Comparison of ENCODE assay signal across 20 cellular contexts in the genomic region with DNA sequence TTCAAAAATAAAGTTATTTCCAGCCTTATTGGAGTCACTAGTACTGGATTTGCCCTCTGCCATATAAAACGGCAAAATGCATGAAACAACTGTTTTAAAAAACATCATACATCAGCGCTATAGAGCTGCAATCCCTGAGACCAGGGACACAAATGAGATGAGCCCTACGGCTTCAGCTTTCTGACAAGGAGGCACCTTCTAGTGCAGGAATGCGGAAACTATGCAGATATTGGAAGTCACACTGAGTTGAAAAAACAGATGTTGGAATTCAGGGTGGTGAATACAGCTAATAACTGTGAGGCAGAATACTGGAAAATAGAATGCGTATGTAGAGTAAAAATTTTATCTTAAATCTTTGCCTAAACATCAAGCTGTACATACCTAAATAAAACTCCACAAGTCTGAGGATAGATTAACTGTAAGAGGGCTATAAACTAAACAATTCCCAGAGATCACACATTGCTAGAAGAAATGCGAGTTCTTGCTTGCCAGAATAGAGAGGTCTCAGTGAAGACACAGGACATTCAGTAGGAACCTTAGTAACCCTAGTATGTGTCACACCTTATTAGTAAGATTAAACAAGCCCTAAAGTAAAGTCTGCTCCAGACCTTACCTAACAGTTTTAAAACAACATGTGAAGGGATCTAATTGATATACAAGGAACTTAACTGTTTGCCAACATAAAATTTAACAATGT.
DNase-seq lines count a peak whose midpoint lies in the region; ATAC-seq, FAIRE-seq and TF ChIP-seq lines count a peak whose summit lies in the region.
"Had no signal": no experiment of that assay in that cellular context is flagged by ENCODE, and none has a peak within 500 bp of the region (broad histone marks: within the 10 kb centered on the region; RNA-seq: fewer than 3 reads in every experiment).

No MANE protein-coding gene starts in this region.

- H3K27ac Mint-ChIP-seq in WTC11 (peak overlapping the region; percentile 89), mesothelial cell of epicardium (peak overlapping the region; percentile 96)
- H3K27ac Mint-ChIP-seq: dendritic cell treated with granulocyte-macrophage colony-stimulating factor and Interleukin-4, amounts not matched to agents 40 ng/mL and 50 ng/mL, for 4 days had no signal

- H3K27me3 Mint-ChIP-seq in WTC11 (ENCODE audit: low read depth) (no peaks in the 10 kb centered on the region), mesothelial cell of epicardium (ENCODE audit: low read depth) (no peaks in the 10 kb centered on the region)
- H3K27me3 Mint-ChIP-seq: dendritic cell treated with granulocyte-macrophage colony-stimulating factor and Interleukin-4, amounts not matched to agents 40 ng/mL and 50 ng/mL, for 4 days had no signal

- peak overlapping the region; percentile 9 for H3K27ac ChIP-seq in hepatocyte
- no peak overlapping the region for H3K27ac ChIP-seq in kidney (ENCODE audit: low read depth in 2 of 2, low read length in 2 of 2)
- H3K27ac ChIP-seq: breast epithelium, heart right ventricle, RWPE1 had no signal

- H3K9me2 ChIP-seq in hepatocyte (replicated peaks; ENCODE audit: insufficient read depth), result no peaks in the 10 kb centered on the region

- H3K4me3 ChIP-seq in hepatocyte, result no peak overlapping the region
- no peak overlapping the region for H3K4me3 ChIP-seq in kidney (ENCODE audit: low read length in 2 of 2)
- no peak overlapping the region for H3K4me3 ChIP-seq in foreskin fibroblast (ENCODE audit: low read depth in 1 of 2, low read length in 2 of 2)
- H3K4me3 ChIP-seq: breast epithelium, heart right ventricle, lung had no signal

- peaks cover 15% of the 10 kb centered on the region for H3K36me3 Mint-ChIP-seq in WTC11
- peaks cover 4% of the 10 kb centered on the region for H3K36me3 Mint-ChIP-seq in mesothelial cell of epicardium
- H3K36me3 Mint-ChIP-seq: CD14-positive monocyte had no signal

- ATAC-seq in WTC11, result peak; percentile 89
- ATAC-seq in GM21447 (IDR thresholded peaks at IDR 0.05; ENCODE audit: unreplicated experiment), result no peak
- ATAC-seq: activated T-cell treated with anti-CD3 and anti-CD28 coated beads, Interleukin-2, amount 50 U/mL, for 4 hours; heart right ventricle had no signal

- H3K9me3 Mint-ChIP-seq in WTC11 (peaks cover 12% of the 10 kb centered on the region), mesothelial cell of epicardium (no peaks in the 10 kb centered on the region)
- H3K9me3 Mint-ChIP-seq: activated T-cell treated with anti-CD3 and anti-CD28 coated beads, Interleukin-2, amount 50 U/mL, for 4 hours had no signal

- DNase-seq in WTC11 (ENCODE audit: low spot score) (no peak), hepatocyte (ENCODE audit: low spot score) (peak; percentile 13), mesothelial cell of epicardium (ENCODE audit: low spot score in 2 of 2, unreplicated experiment in 2 of 2) (no peak), NCI-H1105 treated with DMSO at 0.1 percent for 48 hours (lab: John Stamatoyannopoulos, UW) (no peak), kidney (no peak), foreskin fibroblast (no peak)
- DNase-seq: activated CD4-positive, alpha-beta T cell treated with anti-CD3 and anti-CD28 coated beads for 48 hours; activated naive CD4-positive, alpha-beta T cell treated with Interleukin-2 at 50 U/mL for 16 hours; activated T-cell treated with anti-CD3 and anti-CD28 coated beads, Interleukin-2, amount 50 U/mL, for 4 hours; heart right ventricle; NCI-H2081; NCI-H774; stimulated activated CD4-positive, alpha-beta T cell treated with anti-CD3 and anti-CD28 coated beads, Interleukin-4, amount 100 ng/mL, for 24 hours; stimulated activated naive CD4-positive, alpha-beta T cell treated with Interleukin-2 at 50 U/mL for 16 hours had no signal

- TF ChIP-seq CTCF in WTC11 (IDR thresholded peaks at IDR 0.05) (no peak), hepatocyte (IDR thresholded peaks at IDR 0.05; ENCODE audit: poor library complexity) (no peak), mesothelial cell of epicardium (IDR thresholded peaks at IDR 0.05; ENCODE audit: unreplicated experiment) (no peak), kidney (IDR thresholded peaks at IDR 0.05; ENCODE audit: borderline replicate concordance, extremely low read depth, insufficient read depth) (no peak), foreskin fibroblast (IDR thresholded peaks at IDR 0.05; ENCODE audit: low read depth, low read length) (no peak)

- H3K27me3 ChIP-seq in hepatocyte, result no peaks in the 10 kb centered on the region
- H3K27me3 ChIP-seq: breast epithelium, heart right ventricle had no signal

- no peaks in the 10 kb centered on the region for H4K20me1 ChIP-seq in hepatocyte (ENCODE audit: insufficient read depth, poor library complexity, severe bottlenecking)

- FAIRE-seq in kidney (lab: Jason Lieb, UNC), result no peak

- H2AFZ ChIP-seq in hepatocyte, result no peak overlapping the region

- H3K79me2 ChIP-seq in hepatocyte, result no peaks in the 10 kb centered on the region

- H3K4me1 Mint-ChIP-seq in WTC11 (peaks cover 68% of the 10 kb centered on the region), mesothelial cell of epicardium (peaks cover 40% of the 10 kb centered on the region)
- H3K4me1 Mint-ChIP-seq: CD14-positive monocyte had no signal

- H3K36me3 ChIP-seq in hepatocyte (replicated peaks; ENCODE audit: insufficient read depth, low read depth), result no peaks in the 10 kb centered on the region
- no peaks in the 10 kb centered on the region for H3K36me3 ChIP-seq in kidney (ENCODE audit: control insufficient read depth in 1 of 2, insufficient read depth in 2 of 2, low read length in 2 of 2)
- H3K36me3 ChIP-seq: breast epithelium, heart right ventricle had no signal

- H3K9ac ChIP-seq in kidney (ENCODE audit: low read length in 2 of 2), result no peak overlapping the region

- H3K4me3 Mint-ChIP-seq in WTC11 (peak overlapping the region; percentile 8), mesothelial cell of epicardium (peak overlapping the region; percentile 23)
- H3K4me3 Mint-ChIP-seq: activated T-cell treated with anti-CD3 and anti-CD28 coated beads, Interleukin-2, amount 50 U/mL, for 4 hours; CD14-positive monocyte; dendritic cell treated with granulocyte-macrophage colony-stimulating factor and Interleukin-4, amounts not matched to agents 40 ng/mL and 50 ng/mL, for 4 days had no signal

- H3K9me3 ChIP-seq in hepatocyte (ENCODE audit: low read depth) (no peaks in the 10 kb centered on the region), kidney (ENCODE audit: control insufficient read depth in 1 of 2, low read length in 2 of 2) (peaks cover 0 to 5% of the 10 kb centered on the region in 2 donors)

- intact Hi-C loops in kidney (cut with DNase I), result no loop called here

- peak overlapping the region; percentile 40 for H3K4me2 ChIP-seq in hepatocyte

- CTCF ChIA-PET in WTC11 (lab: Charles Lee), result interaction anchor here (0.9 kb wide), 1 partner anchor 17 kb away, joined by 3 read pairs; no protein-coding TSS in a partner anchor

- WGBS in hepatocyte (ENCODE audit: low lambda C conversion rate, missing lambda C conversion rate), result 23% methylated on average over 6 of the region's 6 CpGs

- H3K4me1 ChIP-seq in hepatocyte (ENCODE audit: insufficient read depth) (no peaks in the 10 kb centered on the region), kidney (ENCODE audit: control insufficient read depth in 1 of 2, insufficient read depth in 1 of 2, low read depth in 1 of 2, low read length in 2 of 2) (no peaks in the 10 kb centered on the region)
- H3K4me1 ChIP-seq: breast epithelium, heart right ventricle had no signal

- POLR2A ChIA-PET in WTC11 (lab: Charles Lee), result no interaction called here

TF ChIP-seq in WTC11, 78 proteins besides CTCF, POLR2A, EP300 and RAD21:
- TF ChIP-seq, protein P1, sequence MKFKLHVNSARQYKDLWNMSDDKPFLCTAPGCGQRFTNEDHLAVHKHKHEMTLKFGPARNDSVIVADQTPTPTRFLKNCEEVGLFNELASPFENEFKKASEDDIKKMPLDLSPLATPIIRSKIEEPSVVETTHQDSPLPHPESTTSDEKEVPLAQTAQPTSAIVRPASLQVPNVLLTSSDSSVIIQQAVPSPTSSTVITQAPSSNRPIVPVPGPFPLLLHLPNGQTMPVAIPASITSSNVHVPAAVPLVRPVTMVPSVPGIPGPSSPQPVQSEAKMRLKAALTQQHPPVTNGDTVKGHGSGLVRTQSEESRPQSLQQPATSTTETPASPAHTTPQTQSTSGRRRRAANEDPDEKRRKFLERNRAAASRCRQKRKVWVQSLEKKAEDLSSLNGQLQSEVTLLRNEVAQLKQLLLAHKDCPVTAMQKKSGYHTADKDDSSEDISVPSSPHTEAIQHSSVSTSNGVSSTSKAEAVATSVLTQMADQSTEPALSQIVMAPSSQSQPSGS (CRISPR knock-in tag; IDR thresholded peaks at IDR 0.05; ENCODE audit: borderline replicate concordance, low read depth), result no peak
- TF ChIP-seq TEAD1 (CRISPR knock-in tag; IDR thresholded peaks at IDR 0.05), result peak; percentile 87; the same call in 1 of the 2 replicates
- TF ChIP-seq TEAD4 (CRISPR knock-in tag; IDR thresholded peaks at IDR 0.05), result peak; percentile 56; the same call in 1 of the 2 replicates
- TF ChIP-seq GTF2I (CRISPR knock-in tag; conservative IDR thresholded peaks at IDR 0.05), result no peak
